ENCODE assay signal across 1 cellular context in genomic region chr2:231181848-231182247, GRCh38.
A peak's percentile ranks its signal among the peaks of the same experiment; 100 is the strongest.
TF ChIP-seq lines count a peak whose summit lies in the region.

No MANE protein-coding gene starts in this region.

TF ChIP-seq in K562, 482 proteins besides CTCF, POLR2A, EP300 and RAD21 (continues in another document):
- TF ChIP-seq ZBTB33 (CRISPR knock-in tag; IDR thresholded peaks at IDR 0.05) (no peak), SPI1 (IDR thresholded peaks at IDR 0.05; ENCODE audit: borderline replicate concordance, low read depth, low read length) (peak; percentile 60; the same call in 1 of the 2 replicates), FIP1L1 (IDR thresholded peaks at IDR 0.05; ENCODE audit: low read depth, low read length, poor library complexity, severe bottlenecking) (no peak), ZNF444 (CRISPR knock-in tag; IDR thresholded peaks at IDR 0.05) (no peak), HMGXB4 (CRISPR knock-in tag; IDR thresholded peaks at IDR 0.05) (no peak), NR2C1 (IDR thresholded peaks at IDR 0.05) (no peak), NR2C1 (tag; IDR thresholded peaks at IDR 0.05) (0 out of 2 replicates have a peak, but pooled peaks have one; percentile 16), ZBTB2 (IDR thresholded peaks at IDR 0.05) (no peak), ZNF354B (CRISPR knock-in tag; IDR thresholded peaks at IDR 0.05) (no peak), ZNF518B (CRISPR knock-in tag; IDR thresholded peaks at IDR 0.05) (no peak), ZNF57 (CRISPR knock-in tag; IDR thresholded peaks at IDR 0.05) (no peak), ZNF24 (IDR thresholded peaks at IDR 0.05) (no peak), LARP7 (IDR thresholded peaks at IDR 0.05) (no peak), ZNF408 (CRISPR knock-in tag; IDR thresholded peaks at IDR 0.05; ENCODE audit: low read depth) (no peak), SNAPC5 (CRISPR knock-in tag; IDR thresholded peaks at IDR 0.05) (no peak), KDM2B (CRISPR knock-in tag; IDR thresholded peaks at IDR 0.05) (no peak), DPF2 (IDR thresholded peaks at IDR 0.05) (no peak), XRCC5 (IDR thresholded peaks at IDR 0.05; ENCODE audit: low read depth, low read length) (no peak), SMARCA5 (IDR thresholded peaks at IDR 0.05) (no peak), HES1 (IDR thresholded peaks at IDR 0.05; ENCODE audit: low read depth) (0 out of 2 replicates have a peak, but pooled peaks have one; percentile 56), HNRNPUL1 (IDR thresholded peaks at IDR 0.05; ENCODE audit: low read length) (no peak), TFAP4 (CRISPR knock-in tag; IDR thresholded peaks at IDR 0.05; ENCODE audit: borderline replicate concordance) (no peak), LEF1 (IDR thresholded peaks at IDR 0.05) (0 out of 2 replicates have a peak, but pooled peaks have one; percentile 50), NBN (IDR thresholded peaks at IDR 0.05; ENCODE audit: low read depth) (no peak), SMARCE1 (IDR thresholded peaks at IDR 0.05) (peak; percentile 30; the same call in 1 of the 2 replicates), SOX6 (IDR thresholded peaks at IDR 0.05) (no peak), NFE2 (IDR thresholded peaks at IDR 0.05; ENCODE audit: low read depth) (peak; percentile 29; the same call in 1 of the 2 replicates), ADNP (tag; IDR thresholded peaks at IDR 0.05) (no peak), ZNF589 (CRISPR knock-in tag; IDR thresholded peaks at IDR 0.05; ENCODE audit: low read depth) (0 out of 2 replicates have a peak, but pooled peaks have one; percentile 33), ZHX1 (conservative IDR thresholded peaks at IDR 0.05; ENCODE audit: low read length) (no peak), MGA (IDR thresholded peaks at IDR 0.05) (peak; percentile 79), CXXC5 (CRISPR knock-in tag; IDR thresholded peaks at IDR 0.05) (peak; percentile 71), RHOXF2B (CRISPR knock-in tag; conservative IDR thresholded peaks at IDR 0.05) (no peak), NCOR1 (IDR thresholded peaks at IDR 0.05) (0 out of 2 replicates have a peak, but pooled peaks have one; percentile 15)
